ENCODE assay signal across 8 cellular contexts in genomic region chr1:58896211-58897183, GRCh38.
DNase-seq lines count a peak whose midpoint lies in the region; ATAC-seq and TF ChIP-seq lines count a peak whose summit lies in the region.

No MANE protein-coding gene starts in this region.

- ATAC-seq in GM18868 (IDR thresholded peaks at IDR 0.05; ENCODE audit: unreplicated experiment): no peak

- H3K9me3 ChIP-seq in fibroblast of lung (ENCODE audit: control insufficient read depth, insufficient read depth, low read depth, low read length) (no peaks in the 10 kb centered on the region), neutrophil (no peaks in the 10 kb centered on the region)

- no peaks in the 10 kb centered on the region for H3K79me2 ChIP-seq in fibroblast of lung (ENCODE audit: control insufficient read depth, insufficient read depth, low read length)

- no peak for TF ChIP-seq CTCF in fibroblast of lung (conservative IDR thresholded peaks at IDR 0.05 in 1 of 2, IDR thresholded peaks at IDR 0.05 in 1 of 2; ENCODE audit: low read depth in 1 of 2, low read length in 2 of 2)
- no peak for TF ChIP-seq CTCF in neutrophil (IDR thresholded peaks at IDR 0.05)

- DNase-seq in COLO668 (lab: John Stamatoyannopoulos, UW; ENCODE audit: unreplicated experiment): peak; percentile 90
- peak; percentile 66 for DNase-seq in NCI-H510A (lab: John Stamatoyannopoulos, UW)
- DNase-seq in fibroblast of lung (ENCODE audit: low read depth in 2 of 2): no peak
- no peak for DNase-seq in cortex of kidney (lab: John Stamatoyannopoulos, UW)
- no peak for DNase-seq in epidermal melanocyte (ENCODE audit: insufficient read length, low spot score)
- DNase-seq in activated CD4-positive, alpha-beta T cell treated with anti-CD3 and anti-CD28 coated beads, Interleukin-2, amount 50 U/mL, for 4 hours: no peak

- H3K36me3 ChIP-seq in fibroblast of lung (ENCODE audit: control insufficient read depth, insufficient read depth, low read length) (no peaks in the 10 kb centered on the region), neutrophil (no peaks in the 10 kb centered on the region)

- H3K4me2 ChIP-seq in fibroblast of lung (ENCODE audit: extremely low read depth, insufficient read depth, low read length): no peak overlapping the region

- H3K27me3 ChIP-seq in fibroblast of lung (ENCODE audit: control insufficient read depth, insufficient read depth, low read length): no peaks in the 10 kb centered on the region
- no peaks in the 10 kb centered on the region for H3K27me3 ChIP-seq in neutrophil

- H2AFZ ChIP-seq in fibroblast of lung (ENCODE audit: low read length): peak overlapping the region; percentile 4

- no peaks in the 10 kb centered on the region for H4K20me1 ChIP-seq in fibroblast of lung (ENCODE audit: control insufficient read depth, extremely low read depth, insufficient read depth, low read length)

- H3K4me3 ChIP-seq in fibroblast of lung (replicated peaks in 1 of 4; ENCODE audit: control extremely low read depth in 1 of 4, insufficient read depth in 1 of 4, low read depth in 3 of 4, low read length in 4 of 4): no peak overlapping the region
- H3K4me3 ChIP-seq in neutrophil (ENCODE audit: low read depth in 1 of 2, low read length in 1 of 2): peak overlapping the region in 1 of 2 experiments; percentile 35

- no peak overlapping the region for H3K9ac ChIP-seq in fibroblast of lung (ENCODE audit: insufficient read depth, low read length)

- H3K4me1 ChIP-seq in fibroblast of lung (ENCODE audit: control insufficient read depth, extremely low read depth, insufficient read depth, low read length) (peaks cover 2% of the 10 kb centered on the region), neutrophil (ENCODE audit: control insufficient read depth in 1 of 2, insufficient read depth in 1 of 2, low read depth in 1 of 2, low read length in 1 of 2) (peaks cover 66 to 76% of the 10 kb centered on the region in 2 experiments)

- no peak overlapping the region for H3K27ac ChIP-seq in fibroblast of lung (ENCODE audit: insufficient read depth, low read length)
- peak overlapping the region; percentile 86 for H3K27ac ChIP-seq in neutrophil

Comparison
In these comparisons a context has a peak if more than half of its experiments do, and no peak if none do; other contexts are left out.
1. DNase-seq: peak in COLO668 (single experiment) and NCI-H510A (single experiment); none in fibroblast of lung (0 of 2), cortex of kidney (single experiment), epidermal melanocyte (single experiment) and activated CD4-positive, alpha-beta T cell treated with anti-CD3 and anti-CD28 coated beads, Interleukin-2, amount 50 U/mL, for 4 hours (0 of 2).